Comparison of ENCODE assay signal across 31 cellular contexts in genomic region chr5:33472805-33473409, GRCh38.
"Had no signal": no experiment of that assay in that cellular context is flagged by ENCODE, and none has a peak within 500 bp of the region (broad histone marks: within the 10 kb centered on the region; RNA-seq: fewer than 3 reads in every experiment).

No MANE protein-coding gene starts in this region.

- ATAC-seq: stimulated activated effector memory CD8-positive, alpha-beta T cell treated with anti-CD3 and anti-CD28 coated beads, Interleukin-12 subunit alpha, Interleukin-12 subunit beta, amount 100 ng/mL, for 72 hours had no signal

- H3K4me1 ChIP-seq: ascending aorta, left ventricle myocardium inferior, prostate gland, sigmoid colon, uterus had no signal

- H3K36me3 ChIP-seq: ovary, prostate gland, uterus had no signal

- H3K4me3 ChIP-seq: ascending aorta, cardiac muscle cell, coronary artery, dorsolateral prefrontal cortex, left ventricle myocardium inferior, lung, ovary, prostate gland, sigmoid colon, thoracic aorta, uterus had no signal

- FAIRE-seq: endothelial cell of umbilical vein, islet of Langerhans, small intestine had no signal

- DNase-seq: activated CD4-positive, alpha-beta T cell treated with anti-CD3 and anti-CD28 coated beads for 4 hours; activated CD4-positive, alpha-beta T cell treated with anti-CD3 and anti-CD28 coated beads, Interleukin-2, amount 50 U/mL, for 4 hours; activated CD4-positive, CD25-positive, alpha-beta regulatory T cell; activated CD8-positive, alpha-beta memory T cell treated with anti-CD3 and anti-CD28 coated beads for 24 hours; activated gamma-delta T cell; activated naive CD4-positive, alpha-beta T cell treated with anti-CD3 and anti-CD28 coated beads, Interleukin-2, amount 10 ng/mL, durations not matched to agents 7 days and 5 days; activated naive CD8-positive, alpha-beta T cell treated with anti-CD3 and anti-CD28 coated beads, Interleukin-2, amount 10 ng/mL, durations not matched to agents 7 days and 5 days; dorsolateral prefrontal cortex; effector memory CD4-positive, alpha-beta T cell; head of caudate nucleus; hippocampal formation; left ventricle myocardium inferior; naive B cell; nephron progenitor cell; ovary; retina; sigmoid colon; small intestine; stimulated activated CD4-positive, alpha-beta T cell treated with anti-CD3 and anti-CD28 coated beads, Interleukin-4, amount 100 ng/mL, for 24 hours; T-helper 1 cell; trophoblast cell; uterus had no signal

- H3K9me3 ChIP-seq: ascending aorta, left ventricle myocardium inferior, ovary, prostate gland, sigmoid colon, thoracic aorta, uterus had no signal

- H3K27ac ChIP-seq: ascending aorta, cardiac muscle cell, coronary artery, dorsolateral prefrontal cortex, left ventricle myocardium inferior, ovary, prostate gland, sigmoid colon, thoracic aorta, uterus had no signal

- H3K27me3 ChIP-seq: ascending aorta, cardiac muscle cell, dorsolateral prefrontal cortex, ovary, sigmoid colon, uterus had no signal
